18 cellular contexts compared by ENCODE assay signal in genomic region chr20:22814475-22815205, GRCh38.
"Had no signal": no experiment of that assay in that cellular context is flagged by ENCODE, and none has a peak within 500 bp of the region (broad histone marks: within the 10 kb centered on the region; RNA-seq: fewer than 3 reads in every experiment).

No MANE protein-coding gene starts in this region.

- H3K9me3 ChIP-seq: colonic mucosa, pancreas, sigmoid colon, thoracic aorta had no signal

- H3K4me1 ChIP-seq: colonic mucosa, pancreas, sigmoid colon had no signal

- H3K27ac ChIP-seq: brain microvascular endothelial cell, colonic mucosa, epithelial cell of prostate, pancreas, sigmoid colon, thoracic aorta had no signal

- H3K4me3 ChIP-seq: colonic mucosa, pancreas, sigmoid colon, thoracic aorta had no signal

- H3K36me3 ChIP-seq: brain microvascular endothelial cell, colonic mucosa, pancreas, sigmoid colon, thoracic aorta had no signal

- H3K27me3 ChIP-seq: brain microvascular endothelial cell, colonic mucosa, pancreas, sigmoid colon had no signal

- DNase-seq: activated CD4-positive, alpha-beta T cell treated with anti-CD3 and anti-CD28 coated beads for 48 hours; activated CD8-positive, alpha-beta T cell treated with anti-CD3 and anti-CD28 coated beads for 36 hours; activated naive CD4-positive, alpha-beta T cell; activated naive CD8-positive, alpha-beta T cell treated with anti-CD3 and anti-CD28 coated beads for 36 hours; activated T-cell treated with anti-CD3 and anti-CD28 coated beads, Interleukin-2, amount 50 U/mL, for 1 hour; anterior cingulate cortex; brain microvascular endothelial cell; central memory CD4-positive, alpha-beta T cell; colonic mucosa; endodermal cell; head of caudate nucleus; left ventricle myocardium superior; naive B cell; pancreas; sigmoid colon; stimulated activated naive B cell treated with anti-CD40 and anti-IgM and Interleukin-4, amounts not matched to agents 10 μg/mL and 1 μg/mL and 100 μg/mL, for 72 hours had no signal
